1 cellular context compared by ENCODE assay signal in genomic region chr7:123557631-123558505, GRCh38.
TF ChIP-seq lines count a peak whose summit lies in the region.

Gene NDUFA5 (minus strand): TSS chr7:123557818. CDS start chr7:123557795, 23 bp downstream.

TF ChIP-seq in HepG2, 621 proteins besides CTCF, POLR2A, EP300 and RAD21 (continued from another document and continues in another):
- TF ChIP-seq CEBPZ (IDR thresholded peaks at IDR 0.05; ENCODE audit: low read length), result no peak
- no peak for TF ChIP-seq ETV6 (CRISPR knock-in tag; conservative IDR thresholded peaks at IDR 0.05)
- TF ChIP-seq PPARG (CRISPR knock-in tag; conservative IDR thresholded peaks at IDR 0.05), result no peak
- no peak for TF ChIP-seq RNF219 (CRISPR knock-in tag; IDR thresholded peaks at IDR 0.05)
- no peak for TF ChIP-seq DPF2 (CRISPR knock-in tag; IDR thresholded peaks at IDR 0.05; ENCODE audit: borderline replicate concordance, low read depth)
- TF ChIP-seq TRIM22 (IDR thresholded peaks at IDR 0.05), result no peak
- TF ChIP-seq RBM22 (optimal IDR thresholded peaks at IDR 0.05; ENCODE audit: low read length), result peak; percentile 87
- TF ChIP-seq CREM (IDR thresholded peaks at IDR 0.05), result peak; percentile 87
- TF ChIP-seq CREM (CRISPR knock-in tag; IDR thresholded peaks at IDR 0.05), result no peak
- TF ChIP-seq FOXC1 (CRISPR knock-in tag; IDR thresholded peaks at IDR 0.05; ENCODE audit: borderline replicate concordance), result no peak; the same call in 1 of the 2 replicates
- no peak for TF ChIP-seq ZNF503 (CRISPR knock-in tag; IDR thresholded peaks at IDR 0.05)
- no peak for TF ChIP-seq TOE1 (CRISPR knock-in tag; IDR thresholded peaks at IDR 0.05)
- TF ChIP-seq MTF1 (CRISPR knock-in tag; IDR thresholded peaks at IDR 0.05), result no peak
- TF ChIP-seq ZFP36 (IDR thresholded peaks at IDR 0.05; ENCODE audit: borderline replicate concordance, low read depth, low read length, partially characterized antibody), result no peak
- TF ChIP-seq ZNF343 (CRISPR knock-in tag; IDR thresholded peaks at IDR 0.05), result no peak
- no peak for TF ChIP-seq NCOR1 (IDR thresholded peaks at IDR 0.05; ENCODE audit: borderline replicate concordance, low read length)
- peak; percentile 58 for TF ChIP-seq HDAC1 (CRISPR knock-in tag; IDR thresholded peaks at IDR 0.05)
- peak; percentile 81; the same call in 1 of the 2 replicates for TF ChIP-seq HBP1 (CRISPR knock-in tag; IDR thresholded peaks at IDR 0.05; ENCODE audit: low read depth)
- TF ChIP-seq MYNN (CRISPR knock-in tag; IDR thresholded peaks at IDR 0.05; ENCODE audit: low read depth), result no peak
- TF ChIP-seq THAP11 (CRISPR knock-in tag; IDR thresholded peaks at IDR 0.05), result peak; percentile 85
- no peak for TF ChIP-seq ZFP82 (CRISPR knock-in tag; IDR thresholded peaks at IDR 0.05; ENCODE audit: borderline replicate concordance)
- peak; percentile 89 for TF ChIP-seq GMEB1 (CRISPR knock-in tag; IDR thresholded peaks at IDR 0.05; ENCODE audit: borderline replicate concordance)
- no peak for TF ChIP-seq PRDM15 (CRISPR knock-in tag; IDR thresholded peaks at IDR 0.05)
- TF ChIP-seq RBFOX2 (IDR thresholded peaks at IDR 0.05; ENCODE audit: low read depth, low read length), result peak; percentile 47; the same call in 1 of the 2 replicates
- TF ChIP-seq ISX (CRISPR knock-in tag; conservative IDR thresholded peaks at IDR 0.05), result no peak
- TF ChIP-seq ZNF383 (CRISPR knock-in tag; IDR thresholded peaks at IDR 0.05; ENCODE audit: borderline replicate concordance), result no peak
- TF ChIP-seq WIZ (CRISPR knock-in tag; IDR thresholded peaks at IDR 0.05), result no peak
- TF ChIP-seq ZUFSP (CRISPR knock-in tag; IDR thresholded peaks at IDR 0.05; ENCODE audit: borderline replicate concordance), result no peak
- TF ChIP-seq ZFY (CRISPR knock-in tag; IDR thresholded peaks at IDR 0.05), result peak; percentile 47; the same call in 1 of the 2 replicates
- peak; percentile 98 for TF ChIP-seq SIN3A (IDR thresholded peaks at IDR 0.05; ENCODE audit: borderline replicate concordance, low read depth, low read length)
- TF ChIP-seq ZNF703 (CRISPR knock-in tag; IDR thresholded peaks at IDR 0.05; ENCODE audit: borderline replicate concordance), result no peak
- TF ChIP-seq HIC2 (CRISPR knock-in tag; IDR thresholded peaks at IDR 0.05; ENCODE audit: low read depth), result no peak
